9 cellular contexts compared by ENCODE assay signal in the genomic region with DNA sequence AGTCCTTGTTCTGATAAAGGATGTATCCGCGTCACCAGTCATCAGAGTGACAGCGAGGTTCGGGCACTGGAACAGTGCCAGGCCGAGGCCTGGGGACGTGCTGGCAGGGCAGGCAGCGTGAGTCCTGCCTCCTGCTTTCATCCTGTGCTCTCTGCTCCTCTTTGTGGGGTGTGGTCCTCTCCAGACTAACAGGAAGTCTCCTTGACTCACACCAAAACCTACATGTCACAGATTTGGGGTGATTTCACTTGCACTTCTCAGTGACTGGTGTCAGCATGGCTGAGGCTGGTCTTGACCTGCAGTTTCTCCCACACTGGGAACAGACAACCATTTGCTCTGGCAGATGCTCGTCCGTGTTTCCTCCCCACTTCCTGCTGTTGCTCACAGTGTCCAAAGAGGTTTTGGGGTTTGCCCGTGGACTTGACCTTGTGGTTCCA.
DNase-seq lines count a peak whose midpoint lies in the region; ATAC-seq and TF ChIP-seq lines count a peak whose summit lies in the region.
"Had no signal": no experiment of that assay in that cellular context is flagged by ENCODE, and none has a peak within 500 bp of the region (broad histone marks: within the 10 kb centered on the region; RNA-seq: fewer than 3 reads in every experiment).

No MANE protein-coding gene starts in this region.

- H3K36me3 ChIP-seq in OCI-LY3 (replicated peaks; ENCODE audit: low read depth, low read length) = no peaks in the 10 kb centered on the region

- ATAC-seq in GM18502 (IDR thresholded peaks at IDR 0.05; ENCODE audit: poor library complexity, unreplicated experiment) (peak; percentile 85), HG02678 (IDR thresholded peaks at IDR 0.05; ENCODE audit: unreplicated experiment) (peak; percentile 75)
- ATAC-seq: HCT116 had no signal

- no peaks in the 10 kb centered on the region for H3K27me3 ChIP-seq in OCI-LY3 (ENCODE audit: low read depth, low read length)

- H3K4me1 ChIP-seq in OCI-LY3 (ENCODE audit: low read length) = peaks cover 63% of the 10 kb centered on the region

- no peaks in the 10 kb centered on the region for H4K20me1 ChIP-seq in OCI-LY3 (ENCODE audit: insufficient read depth, low read length)

- peak overlapping the region; percentile 73 for H3K9ac ChIP-seq in OCI-LY3 (ENCODE audit: low read length)

- no peaks in the 10 kb centered on the region for H3K79me2 ChIP-seq in OCI-LY3 (ENCODE audit: low read length)

- no peak for TF ChIP-seq CTCF in OCI-LY3 (IDR thresholded peaks at IDR 0.05; ENCODE audit: low read depth, low read length)

- peak overlapping the region; percentile 92 for H3K27ac ChIP-seq in OCI-LY3 (ENCODE audit: low read length)

- peak overlapping the region; percentile 60 for H3K4me3 ChIP-seq in OCI-LY3 (ENCODE audit: low read length)

- H2AFZ ChIP-seq in OCI-LY3 (ENCODE audit: low read depth, low read length) = peak overlapping the region; percentile 6; the same call in 1 of the 2 replicates

- peak; percentile 86 for DNase-seq in activated effector memory CD4-positive, alpha-beta T cell treated with anti-CD3 and anti-CD28 coated beads, Interleukin-2, amount 50 U/mL, for 16 hours
- DNase-seq in retina = peak; percentile 58
- no peak for DNase-seq in NCI-H226
- DNase-seq in DMS79 treated with DMSO at 0.1 percent for 48 hours (lab: John Stamatoyannopoulos, UW) = no peak
- DNase-seq in kidney tubule cell (ENCODE audit: low spot score) = no peak

- H3K4me2 ChIP-seq in OCI-LY3 (ENCODE audit: low read length) = peak overlapping the region; percentile 80

- H3K9me3 ChIP-seq in OCI-LY3 (ENCODE audit: insufficient read depth, low read length) = no peaks in the 10 kb centered on the region

Comparison
In these comparisons a context has a peak if more than half of its experiments do, and no peak if none do; other contexts are left out.
1. DNase-seq: peak in activated effector memory CD4-positive, alpha-beta T cell treated with anti-CD3 and anti-CD28 coated beads, Interleukin-2, amount 50 U/mL, for 16 hours (single experiment) and retina (single experiment); none in NCI-H226 (single experiment), DMS79 treated with DMSO at 0.1 percent for 48 hours (single experiment) and kidney tubule cell (single experiment).